ENCODE assay signal across 3 cellular contexts in genomic region chr20:6704132-6704861, GRCh38.
A peak's percentile ranks its signal among the peaks of the same experiment; 100 is the strongest.
TF ChIP-seq lines count a peak whose summit lies in the region.

No MANE protein-coding gene starts in this region.

TF ChIP-seq in SK-N-SH, 30 proteins besides CTCF, POLR2A, EP300 and RAD21:
- TF ChIP-seq RFX5 (IDR thresholded peaks at IDR 0.05; ENCODE audit: low read length) = no peak
- peak; percentile 67; the same call in 1 of the 2 replicates for TF ChIP-seq MEF2A (IDR thresholded peaks at IDR 0.05; ENCODE audit: borderline replicate concordance, low read depth)
TF ChIP-seq in SK-N-SH: peak in this region for 1.

TF ChIP-seq in SK-N-SH treated with all-trans-retinoic acid at 6 μM for 48 hours, 23 proteins besides CTCF, POLR2A, EP300 and RAD21:
- no peak for TF ChIP-seq POU6F1 (CRISPR knock-in tag; IDR thresholded peaks at IDR 0.05; ENCODE audit: borderline replicate concordance, low read depth)
- no peak for TF ChIP-seq ZFP30 (CRISPR knock-in tag; IDR thresholded peaks at IDR 0.05)
- no peak for TF ChIP-seq ARNTL (CRISPR knock-in tag; IDR thresholded peaks at IDR 0.05; ENCODE audit: borderline replicate concordance, low read depth)
- TF ChIP-seq CSRNP3 (CRISPR knock-in tag; IDR thresholded peaks at IDR 0.05) = no peak
- no peak for TF ChIP-seq ZNF8 (CRISPR knock-in tag; IDR thresholded peaks at IDR 0.05)
- TF ChIP-seq CSDC2 (CRISPR knock-in tag; IDR thresholded peaks at IDR 0.05) = no peak
- no peak for TF ChIP-seq GLIS3 (CRISPR knock-in tag; IDR thresholded peaks at IDR 0.05)
- TF ChIP-seq ZC3H10 (CRISPR knock-in tag; IDR thresholded peaks at IDR 0.05) = no peak
- no peak for TF ChIP-seq TSHZ2 (CRISPR knock-in tag; IDR thresholded peaks at IDR 0.05)
- TF ChIP-seq SNAI2 (CRISPR knock-in tag; IDR thresholded peaks at IDR 0.05) = no peak
- TF ChIP-seq RARB (CRISPR knock-in tag; IDR thresholded peaks at IDR 0.05) = no peak
- TF ChIP-seq OSR1 (CRISPR knock-in tag; IDR thresholded peaks at IDR 0.05) = no peak
- no peak for TF ChIP-seq TCF4 (CRISPR knock-in tag; IDR thresholded peaks at IDR 0.05; ENCODE audit: borderline replicate concordance)
- no peak for TF ChIP-seq TOX (CRISPR knock-in tag; IDR thresholded peaks at IDR 0.05; ENCODE audit: borderline replicate concordance)
- no peak for TF ChIP-seq ZFP3 (CRISPR knock-in tag; IDR thresholded peaks at IDR 0.05)
- no peak for TF ChIP-seq PATZ1 (CRISPR knock-in tag; IDR thresholded peaks at IDR 0.05; ENCODE audit: borderline replicate concordance)
- TF ChIP-seq ZNF70 (CRISPR knock-in tag; IDR thresholded peaks at IDR 0.05) = no peak
- TF ChIP-seq ISL1 (CRISPR knock-in tag; IDR thresholded peaks at IDR 0.05) = no peak
- TF ChIP-seq BACH2 (CRISPR knock-in tag; IDR thresholded peaks at IDR 0.05; ENCODE audit: borderline replicate concordance) = no peak
- TF ChIP-seq PPARA (CRISPR knock-in tag; IDR thresholded peaks at IDR 0.05; ENCODE audit: borderline replicate concordance) = no peak

TF ChIP-seq in endothelial cell of umbilical vein, 7 proteins besides CTCF, POLR2A, EP300 and RAD21:
- TF ChIP-seq FOS (IDR thresholded peaks at IDR 0.05; ENCODE audit: borderline replicate concordance, insufficient read depth, low read length) (peak; percentile 39), JUN (IDR thresholded peaks at IDR 0.05; ENCODE audit: borderline replicate concordance, insufficient read depth, insufficient read length, low read depth) (peak; percentile 26), GATA2 (IDR thresholded peaks at IDR 0.05; ENCODE audit: insufficient read depth, insufficient read length, low read depth, low read length) (no peak)
TF ChIP-seq in endothelial cell of umbilical vein: peak in this region for 2.
